Comparison of ENCODE assay signal across 8 cellular contexts in genomic region chr16:89658221-89658879, GRCh38. TPM values are rescaled to one million over a fixed set of nuclear protein-coding genes. Genes with fewer than 3 reads are reported as not detected.
DNase-seq lines count a peak whose midpoint lies in the region; ATAC-seq and TF ChIP-seq lines count a peak whose summit lies in the region.

No MANE protein-coding gene starts in this region.

- H3K4me3 ChIP-seq in endodermal cell (ENCODE audit: low read length) = peak overlapping the region; percentile 90
- peak overlapping the region; percentile 88 for H3K4me3 ChIP-seq in naive thymus-derived CD4-positive, alpha-beta T cell (ENCODE audit: low read length)

- CTCF ChIA-PET in naive thymus-derived CD4-positive, alpha-beta T cell (lab: Charles Lee) = no interaction called here

- intact Hi-C loops in naive thymus-derived CD4-positive, alpha-beta T cell (cut with micrococcal nuclease) = loop anchor here (1.0 to 5.0 kb wide), 6 partner anchors 28 to 411 kb away; partner anchors contain the start of genes RPL13 (in 2 of the 2), CDK10 (in 1 of the 2) and SPG7 (in 1 of the 2)

- peak overlapping the region; percentile 81 for H3K4me3 Mint-ChIP-seq in endodermal cell
- peak overlapping the region; percentile 82 to 93 (median 86) for H3K4me3 Mint-ChIP-seq in naive thymus-derived CD4-positive, alpha-beta T cell

- peak overlapping the region; percentile 82 for H3K9ac ChIP-seq in endodermal cell (ENCODE audit: extremely low read depth, low read length, poor library complexity, severe bottlenecking)

- TF ChIP-seq CTCF in endodermal cell (conservative IDR thresholded peaks at IDR 0.05) = no peak

- H3K36me3 ChIP-seq in endodermal cell (ENCODE audit: control insufficient read depth, insufficient read depth, low read length) = peaks cover 48% of the 10 kb centered on the region
- peaks cover 0 to 5% (median 0%) of the 10 kb centered on the region in 3 experiments for H3K36me3 ChIP-seq in naive thymus-derived CD4-positive, alpha-beta T cell (ENCODE audit: control insufficient read depth in 2 of 3, insufficient read depth in 3 of 3, low read length in 3 of 3)

- no peaks in the 10 kb centered on the region for H3K27me3 Mint-ChIP-seq in endodermal cell (ENCODE audit: insufficient read depth)
- H3K27me3 Mint-ChIP-seq in naive thymus-derived CD4-positive, alpha-beta T cell = no peaks in the 10 kb centered on the region

- no peaks in the 10 kb centered on the region for H3K27me3 ChIP-seq in endodermal cell (ENCODE audit: control insufficient read depth, insufficient read depth, low read length, poor library complexity, severe bottlenecking)
- no peaks in the 10 kb centered on the region for H3K27me3 ChIP-seq in naive thymus-derived CD4-positive, alpha-beta T cell (ENCODE audit: control insufficient read depth in 2 of 2, insufficient read depth in 2 of 2, low read length in 2 of 2)

- no peak overlapping the region for H3K27ac ChIP-seq in endodermal cell (ENCODE audit: low read depth, low read length)
- peak overlapping the region; percentile 85 for H3K27ac ChIP-seq in naive thymus-derived CD4-positive, alpha-beta T cell (ENCODE audit: low read depth, low read length)

- POLR2A ChIA-PET in naive thymus-derived CD4-positive, alpha-beta T cell (lab: Charles Lee) = interaction anchor here (1.3 to 2.7 kb wide), 3 partner anchors 29 to 418 kb away, joined by 3 to 13 read pairs (median 3); partner anchors contain the start of genes CDK10 and SPATA2L

- H3K4me1 Mint-ChIP-seq in endodermal cell = peaks cover 5% of the 10 kb centered on the region
- peaks cover 17 to 44% (median 36%) of the 10 kb centered on the region in 7 donors for H3K4me1 Mint-ChIP-seq in naive thymus-derived CD4-positive, alpha-beta T cell

- peaks cover 19% of the 10 kb centered on the region for H3K9me3 Mint-ChIP-seq in endodermal cell
- no peaks in the 10 kb centered on the region for H3K9me3 Mint-ChIP-seq in naive thymus-derived CD4-positive, alpha-beta T cell

- WGBS in endodermal cell (ENCODE audit: insufficient coverage in 1 of 2, insufficient read length in 1 of 2), 2 experiments = 21 to 27% methylated on average over 22 to 27 of the region's 27 CpGs

- no peak for ATAC-seq in naive thymus-derived CD4-positive, alpha-beta T cell

- H3K9me3 ChIP-seq in endodermal cell (ENCODE audit: control insufficient read depth, low read length) = peaks cover 17% of the 10 kb centered on the region
- no peaks in the 10 kb centered on the region for H3K9me3 ChIP-seq in naive thymus-derived CD4-positive, alpha-beta T cell (ENCODE audit: control insufficient read depth in 2 of 3, low read length in 3 of 3)

- peaks cover 63% of the 10 kb centered on the region for H3K36me3 Mint-ChIP-seq in endodermal cell (ENCODE audit: low read depth)
- peaks cover 7 to 23% (median 10%) of the 10 kb centered on the region in 5 donors for H3K36me3 Mint-ChIP-seq in naive thymus-derived CD4-positive, alpha-beta T cell

- no peak overlapping the region for H3K27ac Mint-ChIP-seq in endodermal cell
- peak overlapping the region; percentile 64 to 85 (median 81) for H3K27ac Mint-ChIP-seq in naive thymus-derived CD4-positive, alpha-beta T cell

- DNase-seq in activated naive CD4-positive, alpha-beta T cell treated with Interleukin-2 at 50 U/mL for 16 hours = peak; percentile 10
- no peak for DNase-seq in activated naive CD4-positive, alpha-beta T cell treated with anti-CD3 and anti-CD28 coated beads, Interleukin-2, amount 50 U/mL, for 16 hours
- peak; percentile 40 for DNase-seq in RPMI8226
- DNase-seq in endodermal cell = peak; percentile 67
- DNase-seq in naive thymus-derived CD4-positive, alpha-beta T cell = peak in 1 of 9 donors; percentile 41
- no peak for DNase-seq in NCI-H345 (lab: John Stamatoyannopoulos, UW)
- no peak for DNase-seq in NCI-H2029 treated with DMSO at 0.1 percent for 48 hours (lab: John Stamatoyannopoulos, UW)
- no peak for DNase-seq in middle frontal gyrus (ENCODE audit: extremely low spot score, low spot score)

- no peaks in the 10 kb centered on the region for H3K4me1 ChIP-seq in endodermal cell (ENCODE audit: control insufficient read depth, insufficient read depth, low read length)
- H3K4me1 ChIP-seq in naive thymus-derived CD4-positive, alpha-beta T cell (ENCODE audit: control insufficient read depth in 2 of 2, insufficient read depth in 2 of 2, low read length in 2 of 2) = peaks cover 6 to 16% of the 10 kb centered on the region in 2 donors

RNA-seq across cellular contexts. Expression of gene SPATA33, which starts 0.7 kb away (rescaled TPM):
- total RNA-seq in endodermal cell = 10 to 100 TPM; 21.8 to 28.7 TPM
- polyA plus RNA-seq in endodermal cell (2013, experiment 1 of 2) = 19.6 TPM
- 16.8 TPM for polyA plus RNA-seq in endodermal cell (2013, experiment 2 of 2)
- total RNA-seq in naive thymus-derived CD4-positive, alpha-beta T cell = 10 to 100 TPM in 2 of 5 experiments, 1 to 10 TPM in 3; 6.4 to 17.0 (median 7.9) TPM
- 1 to 10 TPM; 2.4 to 2.6 TPM for polyA plus RNA-seq in naive thymus-derived CD4-positive, alpha-beta T cell

RNA-seq across cellular contexts. Expression of gene CHMP1A, which starts 0.8 kb away (rescaled TPM):
- total RNA-seq in endodermal cell = 100 to 1,000 TPM; 104 to 106 TPM
- 52.5 TPM for polyA plus RNA-seq in endodermal cell (2013, experiment 1 of 2)
- 50.6 TPM for polyA plus RNA-seq in endodermal cell (2013, experiment 2 of 2)
- 10 to 100 TPM; 64.4 to 99.0 (median 65.9) TPM for total RNA-seq in naive thymus-derived CD4-positive, alpha-beta T cell
- 10 to 100 TPM; 54.7 to 61.6 TPM for polyA plus RNA-seq in naive thymus-derived CD4-positive, alpha-beta T cell

RNA-seq across cellular contexts. Expression of gene CDK10, which starts 28.1 kb away (rescaled TPM):
- total RNA-seq in endodermal cell = 100 to 1,000 TPM; 108 to 123 TPM
- polyA plus RNA-seq in endodermal cell (2013, experiment 1 of 2) = 95.5 TPM
- polyA plus RNA-seq in endodermal cell (2013, experiment 2 of 2) = 113 TPM
- 100 to 1,000 TPM in 3 of 5 experiments, 10 to 100 TPM in 2; 91.5 to 150 (median 102) TPM for total RNA-seq in naive thymus-derived CD4-positive, alpha-beta T cell
- polyA plus RNA-seq in naive thymus-derived CD4-positive, alpha-beta T cell = 10 to 100 TPM; 32.8 to 68.4 TPM

RNA-seq across cellular contexts. Expression of gene SPATA2L, which starts 43.2 kb away (rescaled TPM):
- total RNA-seq in endodermal cell = 10 to 100 TPM; 22.9 to 28.8 TPM
- polyA plus RNA-seq in endodermal cell (2013, experiment 1 of 2) = 8.1 TPM
- polyA plus RNA-seq in endodermal cell (2013, experiment 2 of 2) = 8.7 TPM
- total RNA-seq in naive thymus-derived CD4-positive, alpha-beta T cell = 10 to 100 TPM in 3 of 5 experiments, 1 to 10 TPM in 2; 8.4 to 32.2 (median 12.0) TPM
- polyA plus RNA-seq in naive thymus-derived CD4-positive, alpha-beta T cell = 10 to 100 TPM in 1 of 2 donors, 1 to 10 TPM in 1; 7.0 to 12.4 TPM

RNA-seq across cellular contexts. Expression of gene DPEP1, which starts 44.9 kb away (rescaled TPM):
- 1 to 10 TPM in 1 of 2 donors, under 1 TPM in 1; 0.88 to 3.2 TPM for total RNA-seq in endodermal cell
- 1.8 TPM for polyA plus RNA-seq in endodermal cell (2013, experiment 1 of 2)
- polyA plus RNA-seq in endodermal cell (2013, experiment 2 of 2) = 1.0 TPM
- total RNA-seq in naive thymus-derived CD4-positive, alpha-beta T cell = not detected
- polyA plus RNA-seq in naive thymus-derived CD4-positive, alpha-beta T cell = not detected

Comparison
In these comparisons a context has a peak if more than half of its experiments do, and no peak if none do; other contexts are left out.
1. DNase-seq: peak in activated naive CD4-positive, alpha-beta T cell treated with Interleukin-2 at 50 U/mL for 16 hours (single experiment), RPMI8226 (single experiment) and endodermal cell (single experiment); none in activated naive CD4-positive, alpha-beta T cell treated with anti-CD3 and anti-CD28 coated beads, Interleukin-2, amount 50 U/mL, for 16 hours (single experiment), NCI-H345 (single experiment), NCI-H2029 treated with DMSO at 0.1 percent for 48 hours (single experiment) and middle frontal gyrus (single experiment).